ENCODE assay signal across 8 cellular contexts in genomic region chr5:39716532-39716971, GRCh38.
DNase-seq lines count a peak whose midpoint lies in the region; ATAC-seq and TF ChIP-seq lines count a peak whose summit lies in the region.

No MANE protein-coding gene starts in this region.

- H3K9me3 Mint-ChIP-seq in activated CD8-positive, alpha-beta memory T cell treated with anti-CD3 and anti-CD28 coated beads, Interleukin-2, amount 10 ng/mL, durations not matched to agents 7 days and 5 days (ENCODE audit: low read depth) = no peaks in the 10 kb centered on the region
- no peaks in the 10 kb centered on the region for H3K9me3 Mint-ChIP-seq in type B pancreatic cell

- no peaks in the 10 kb centered on the region for H3K4me1 Mint-ChIP-seq in activated CD8-positive, alpha-beta memory T cell treated with anti-CD3 and anti-CD28 coated beads, Interleukin-2, amount 10 ng/mL, durations not matched to agents 7 days and 5 days
- peaks cover 3% of the 10 kb centered on the region for H3K4me1 Mint-ChIP-seq in type B pancreatic cell (ENCODE audit: unreplicated experiment)

- peak; percentile 49 for DNase-seq in activated CD8-positive, alpha-beta memory T cell treated with anti-CD3 and anti-CD28 coated beads, Interleukin-2, amount 10 ng/mL, durations not matched to agents 7 days and 5 days
- DNase-seq in activated CD8-positive, alpha-beta memory T cell treated with anti-CD3 and anti-CD28 coated beads for 24 hours = no peak
- DNase-seq in Peyer's patch (peak in 1 of 3 donors; percentile 62), astrocyte of the cerebellum (ENCODE audit: low read depth) (peak; percentile 38), left kidney (ENCODE audit: low read depth, low spot score) (peak; percentile 61), type B pancreatic cell (ENCODE audit: extremely low spot score, unreplicated experiment) (no peak)

- H3K27me3 Mint-ChIP-seq in activated CD8-positive, alpha-beta memory T cell treated with anti-CD3 and anti-CD28 coated beads, Interleukin-2, amount 10 ng/mL, durations not matched to agents 7 days and 5 days = peaks cover 3% of the 10 kb centered on the region
- H3K27me3 Mint-ChIP-seq in type B pancreatic cell = no peaks in the 10 kb centered on the region

- TF ChIP-seq POLR2A in Peyer's patch (IDR thresholded peaks at IDR 0.05) = no peak

- no peaks in the 10 kb centered on the region for H3K36me3 ChIP-seq in Peyer's patch

- TF ChIP-seq CTCF in Peyer's patch (IDR thresholded peaks at IDR 0.05) (peak in 4 of 6 experiments; percentile 13 to 53 (median 50)), astrocyte of the cerebellum (IDR thresholded peaks at IDR 0.05; ENCODE audit: low read depth, low read length, missing control alignments) (peak; percentile 56), type B pancreatic cell (conservative IDR thresholded peaks at IDR 0.05) (peak; percentile 47)

- H3K9me3 ChIP-seq in Peyer's patch = no peaks in the 10 kb centered on the region

- H3K36me3 Mint-ChIP-seq in activated CD8-positive, alpha-beta memory T cell treated with anti-CD3 and anti-CD28 coated beads, Interleukin-2, amount 10 ng/mL, durations not matched to agents 7 days and 5 days = no peaks in the 10 kb centered on the region
- no peaks in the 10 kb centered on the region for H3K36me3 Mint-ChIP-seq in type B pancreatic cell

- no peaks in the 10 kb centered on the region for H3K4me1 ChIP-seq in Peyer's patch

- H3K4me3 ChIP-seq in Peyer's patch (no peak overlapping the region), astrocyte of the cerebellum (ENCODE audit: low read depth, low read length) (no peak overlapping the region)

- H3K27ac Mint-ChIP-seq in activated CD8-positive, alpha-beta memory T cell treated with anti-CD3 and anti-CD28 coated beads, Interleukin-2, amount 10 ng/mL, durations not matched to agents 7 days and 5 days = no peak overlapping the region
- no peak overlapping the region for H3K27ac Mint-ChIP-seq in type B pancreatic cell

- peak; percentile 70 for ATAC-seq in activated CD8-positive, alpha-beta memory T cell treated with anti-CD3 and anti-CD28 coated beads, Interleukin-2, amount 10 ng/mL, durations not matched to agents 7 days and 5 days
- ATAC-seq in HG03342 (IDR thresholded peaks at IDR 0.05; ENCODE audit: unreplicated experiment) (peak; percentile 69), GM21825 (IDR thresholded peaks at IDR 0.05; ENCODE audit: unreplicated experiment) (no peak)

- in situ Hi-C loops in astrocyte of the cerebellum (cut with HindIII; ENCODE audit: low sequenced_read_pairs) = loop anchor here (5.0 kb wide), 1 partner anchor 971 kb away; no protein-coding TSS in a partner anchor

- no peak overlapping the region for H3K27ac ChIP-seq in Peyer's patch

- CTCF ChIA-PET in activated CD8-positive, alpha-beta memory T cell treated with anti-CD3 and anti-CD28 coated beads, Interleukin-2, amount 10 ng/mL, durations not matched to agents 7 days and 5 days (lab: Charles Lee) = interaction anchor here (0.6 to 0.7 kb wide), 2 partner anchors 233 to 1227 kb away, joined by 3 read pairs; no protein-coding TSS in a partner anchor

- H3K4me3 Mint-ChIP-seq in activated CD8-positive, alpha-beta memory T cell treated with anti-CD3 and anti-CD28 coated beads, Interleukin-2, amount 10 ng/mL, durations not matched to agents 7 days and 5 days = no peak overlapping the region
- H3K4me3 Mint-ChIP-seq in type B pancreatic cell = no peak overlapping the region

- no peaks in the 10 kb centered on the region for H3K27me3 ChIP-seq in Peyer's patch

Comparison
In these comparisons a context has a peak if more than half of its experiments do, and no peak if none do; other contexts are left out.
1. DNase-seq: peak in activated CD8-positive, alpha-beta memory T cell treated with anti-CD3 and anti-CD28 coated beads, Interleukin-2, amount 10 ng/mL, durations not matched to agents 7 days and 5 days (single experiment), astrocyte of the cerebellum (single experiment) and left kidney (single experiment); none in activated CD8-positive, alpha-beta memory T cell treated with anti-CD3 and anti-CD28 coated beads for 24 hours (single experiment) and type B pancreatic cell (single experiment).
2. Peak in every context shown above with its lines, with median percentiles within 50 percentile points of each other: CTCF ChIP-seq.